15 cellular contexts compared by ENCODE assay signal in genomic region chr2:169469952-169470572, GRCh38. TPM values are rescaled to one million over a fixed set of nuclear protein-coding genes. Genes with fewer than 3 reads are reported as not detected.
DNase-seq lines count a peak whose midpoint lies in the region; ATAC-seq and TF ChIP-seq lines count a peak whose summit lies in the region.
"Had no signal": no experiment of that assay in that cellular context is flagged by ENCODE, and none has a peak within 500 bp of the region (broad histone marks: within the 10 kb centered on the region; RNA-seq: fewer than 3 reads in every experiment).

No MANE protein-coding gene starts in this region.

- no peak overlapping the region for H3K4me3 Mint-ChIP-seq in activated CD8-positive, alpha-beta memory T cell treated with anti-CD3 and anti-CD28 coated beads, Interleukin-2, amount 10 ng/mL, durations not matched to agents 7 days and 5 days
- no peak overlapping the region for H3K4me3 Mint-ChIP-seq in stimulated activated naive CD8-positive, alpha-beta T cell treated with anti-CD3 and anti-CD28 coated beads, Interleukin-15, amount 100 ng/mL, for 72 hours
- no peak overlapping the region for H3K4me3 Mint-ChIP-seq in activated T-helper 17 cell treated with anti-CD3 and anti-CD28 coated beads, Interleukin-2, amount 50 U/mL, for 72 hours
- H3K4me3 Mint-ChIP-seq in stimulated activated effector memory CD8-positive, alpha-beta T cell treated with anti-CD3 and anti-CD28 coated beads, Interleukin-12 subunit alpha, Interleukin-12 subunit beta, amount 100 ng/mL, for 72 hours = no peak overlapping the region
- no peak overlapping the region for H3K4me3 Mint-ChIP-seq in progenitor cell of endocrine pancreas (ENCODE audit: low read depth)
- H3K4me3 Mint-ChIP-seq: CD8-positive, alpha-beta T cell; HFFc6 had no signal

- peak; percentile 23 for ATAC-seq in activated CD8-positive, alpha-beta memory T cell treated with anti-CD3 and anti-CD28 coated beads, Interleukin-2, amount 10 ng/mL, durations not matched to agents 7 days and 5 days
- ATAC-seq in stimulated activated naive CD8-positive, alpha-beta T cell treated with anti-CD3 and anti-CD28 coated beads, Interleukin-15, amount 100 ng/mL, for 72 hours = peak; percentile 40
- no peak for ATAC-seq in stimulated activated naive CD8-positive, alpha-beta T cell treated with anti-CD3 and anti-CD28 coated beads, Interleukin-15, Interleukin-2, amounts not matched to agents 100 U/mL and 50 U/mL, for 24 hours
- peak; percentile 52 for ATAC-seq in activated T-helper 17 cell treated with anti-CD3 and anti-CD28 coated beads, Interleukin-2, amount 50 U/mL, for 72 hours (replicated peaks)
- ATAC-seq in stimulated activated effector memory CD8-positive, alpha-beta T cell treated with anti-CD3 and anti-CD28 coated beads, Interleukin-12 subunit alpha, Interleukin-12 subunit beta, amount 100 ng/mL, for 72 hours = peak; percentile 71
- ATAC-seq: A549; CD8-positive, alpha-beta T cell had no signal

- no peaks in the 10 kb centered on the region for H3K4me1 Mint-ChIP-seq in activated CD8-positive, alpha-beta memory T cell treated with anti-CD3 and anti-CD28 coated beads, Interleukin-2, amount 10 ng/mL, durations not matched to agents 7 days and 5 days
- H3K4me1 Mint-ChIP-seq in stimulated activated naive CD8-positive, alpha-beta T cell treated with anti-CD3 and anti-CD28 coated beads, Interleukin-15, amount 100 ng/mL, for 72 hours = no peaks in the 10 kb centered on the region
- H3K4me1 Mint-ChIP-seq in activated T-helper 17 cell treated with anti-CD3 and anti-CD28 coated beads, Interleukin-2, amount 50 U/mL, for 72 hours = peaks cover 2% of the 10 kb centered on the region
- H3K4me1 Mint-ChIP-seq in stimulated activated effector memory CD8-positive, alpha-beta T cell treated with anti-CD3 and anti-CD28 coated beads, Interleukin-12 subunit alpha, Interleukin-12 subunit beta, amount 100 ng/mL, for 72 hours = peaks cover 1% of the 10 kb centered on the region
- peaks cover 6% of the 10 kb centered on the region for H3K4me1 Mint-ChIP-seq in progenitor cell of endocrine pancreas (ENCODE audit: low read depth)

- H3K36me3 Mint-ChIP-seq in activated CD8-positive, alpha-beta memory T cell treated with anti-CD3 and anti-CD28 coated beads, Interleukin-2, amount 10 ng/mL, durations not matched to agents 7 days and 5 days = no peaks in the 10 kb centered on the region
- peaks cover 1% of the 10 kb centered on the region for H3K36me3 Mint-ChIP-seq in activated T-helper 17 cell treated with anti-CD3 and anti-CD28 coated beads, Interleukin-2, amount 50 U/mL, for 72 hours (ENCODE audit: low read depth)
- H3K36me3 Mint-ChIP-seq in stimulated activated effector memory CD8-positive, alpha-beta T cell treated with anti-CD3 and anti-CD28 coated beads, Interleukin-12 subunit alpha, Interleukin-12 subunit beta, amount 100 ng/mL, for 72 hours = peaks cover 2% of the 10 kb centered on the region
- H3K36me3 Mint-ChIP-seq in progenitor cell of endocrine pancreas (ENCODE audit: insufficient read depth) = no peaks in the 10 kb centered on the region
- H3K36me3 Mint-ChIP-seq: CD8-positive, alpha-beta T cell had no signal

- TF ChIP-seq CTCF in progenitor cell of endocrine pancreas (IDR thresholded peaks at IDR 0.05; ENCODE audit: unreplicated experiment) = no peak

- no peaks in the 10 kb centered on the region for H3K9me3 Mint-ChIP-seq in activated CD8-positive, alpha-beta memory T cell treated with anti-CD3 and anti-CD28 coated beads, Interleukin-2, amount 10 ng/mL, durations not matched to agents 7 days and 5 days (ENCODE audit: low read depth)
- H3K9me3 Mint-ChIP-seq in stimulated activated naive CD8-positive, alpha-beta T cell treated with anti-CD3 and anti-CD28 coated beads, Interleukin-15, amount 100 ng/mL, for 72 hours = no peaks in the 10 kb centered on the region
- no peaks in the 10 kb centered on the region for H3K9me3 Mint-ChIP-seq in activated T-helper 17 cell treated with anti-CD3 and anti-CD28 coated beads, Interleukin-2, amount 50 U/mL, for 72 hours
- H3K9me3 Mint-ChIP-seq in stimulated activated effector memory CD8-positive, alpha-beta T cell treated with anti-CD3 and anti-CD28 coated beads, Interleukin-12 subunit alpha, Interleukin-12 subunit beta, amount 100 ng/mL, for 72 hours = no peaks in the 10 kb centered on the region
- H3K9me3 Mint-ChIP-seq in progenitor cell of endocrine pancreas (ENCODE audit: low read depth) = no peaks in the 10 kb centered on the region
- H3K9me3 Mint-ChIP-seq: CD8-positive, alpha-beta T cell; HFFc6 had no signal

- H3K27me3 Mint-ChIP-seq in activated CD8-positive, alpha-beta memory T cell treated with anti-CD3 and anti-CD28 coated beads, Interleukin-2, amount 10 ng/mL, durations not matched to agents 7 days and 5 days = no peaks in the 10 kb centered on the region
- H3K27me3 Mint-ChIP-seq in stimulated activated naive CD8-positive, alpha-beta T cell treated with anti-CD3 and anti-CD28 coated beads, Interleukin-15, amount 100 ng/mL, for 72 hours = no peaks in the 10 kb centered on the region
- no peaks in the 10 kb centered on the region for H3K27me3 Mint-ChIP-seq in activated T-helper 17 cell treated with anti-CD3 and anti-CD28 coated beads, Interleukin-2, amount 50 U/mL, for 72 hours
- no peaks in the 10 kb centered on the region for H3K27me3 Mint-ChIP-seq in progenitor cell of endocrine pancreas

- CTCF ChIA-PET in activated CD8-positive, alpha-beta memory T cell treated with anti-CD3 and anti-CD28 coated beads, Interleukin-2, amount 10 ng/mL, durations not matched to agents 7 days and 5 days (lab: Charles Lee) = interaction anchor here (0.7 to 2.3 kb wide), 2 partner anchors 9 to 95 kb away, joined by 3 to 10 read pairs; partner anchors contain the start of gene BBS5

- no peak overlapping the region for H3K27ac Mint-ChIP-seq in activated CD8-positive, alpha-beta memory T cell treated with anti-CD3 and anti-CD28 coated beads, Interleukin-2, amount 10 ng/mL, durations not matched to agents 7 days and 5 days
- no peak overlapping the region for H3K27ac Mint-ChIP-seq in stimulated activated naive CD8-positive, alpha-beta T cell treated with anti-CD3 and anti-CD28 coated beads, Interleukin-15, amount 100 ng/mL, for 72 hours
- no peak overlapping the region for H3K27ac Mint-ChIP-seq in activated T-helper 17 cell treated with anti-CD3 and anti-CD28 coated beads, Interleukin-2, amount 50 U/mL, for 72 hours
- no peak overlapping the region for H3K27ac Mint-ChIP-seq in stimulated activated effector memory CD8-positive, alpha-beta T cell treated with anti-CD3 and anti-CD28 coated beads, Interleukin-12 subunit alpha, Interleukin-12 subunit beta, amount 100 ng/mL, for 72 hours
- H3K27ac Mint-ChIP-seq in progenitor cell of endocrine pancreas = no peak overlapping the region
- H3K27ac Mint-ChIP-seq: CD8-positive, alpha-beta T cell; HFFc6 had no signal

- DNase-seq in activated CD8-positive, alpha-beta memory T cell treated with anti-CD3 and anti-CD28 coated beads, Interleukin-2, amount 10 ng/mL, durations not matched to agents 7 days and 5 days = no peak
- DNase-seq in activated CD8-positive, alpha-beta memory T cell treated with anti-CD3 and anti-CD28 coated beads for 24 hours = no peak
- no peak for DNase-seq in stimulated activated naive CD8-positive, alpha-beta T cell treated with anti-CD3 and anti-CD28 coated beads, Interleukin-15, amount 100 ng/mL, for 72 hours
- no peak for DNase-seq in stimulated activated naive CD8-positive, alpha-beta T cell treated with anti-CD3 and anti-CD28 coated beads, Interleukin-15, Interleukin-2, amounts not matched to agents 100 U/mL and 50 U/mL, for 24 hours
- no peak for DNase-seq in stimulated activated effector memory CD8-positive, alpha-beta T cell treated with anti-CD3 and anti-CD28 coated beads, Interleukin-12 subunit alpha, Interleukin-12 subunit beta, amount 100 ng/mL, for 72 hours (ENCODE audit: low spot score in 2 of 2)
- DNase-seq in progenitor cell of endocrine pancreas (ENCODE audit: low spot score, unreplicated experiment) (no peak), EL (no peak)
- DNase-seq: BE2C; Caco-2; CD8-positive, alpha-beta T cell; DMS53; HFFc6 had no signal

RNA-seq across cellular contexts. Expression of gene BBS5, which starts 9.2 kb away (rescaled TPM):
- total RNA-seq in activated CD8-positive, alpha-beta memory T cell treated with anti-CD3 and anti-CD28 coated beads, Interleukin-2, amount 10 ng/mL, durations not matched to agents 7 days and 5 days = 1 to 10 TPM; 1.3 to 1.9 TPM
- total RNA-seq in activated T-helper 17 cell treated with anti-CD3 and anti-CD28 coated beads, Interleukin-2, amount 50 U/mL, for 72 hours = 1 to 10 TPM; 1.8 to 4.0 TPM
- 8.2 and 8.3 TPM in 2 replicates for total RNA-seq in progenitor cell of endocrine pancreas

RNA-seq across cellular contexts. Expression of gene KLHL41, which starts 39.4 kb away (rescaled TPM):
- total RNA-seq in activated CD8-positive, alpha-beta memory T cell treated with anti-CD3 and anti-CD28 coated beads, Interleukin-2, amount 10 ng/mL, durations not matched to agents 7 days and 5 days = under 1 TPM in 1 of 2 experiments, not detected in 1; 0.12 TPM
- total RNA-seq in activated T-helper 17 cell treated with anti-CD3 and anti-CD28 coated beads, Interleukin-2, amount 50 U/mL, for 72 hours = not detected
- total RNA-seq in progenitor cell of endocrine pancreas = 0.36 and 0.42 TPM in 2 replicates
- total RNA-seq: Caco-2; CD8-positive, alpha-beta T cell; H1 had no signal
